Comparison of ENCODE assay signal across 8 cellular contexts in the genomic region with DNA sequence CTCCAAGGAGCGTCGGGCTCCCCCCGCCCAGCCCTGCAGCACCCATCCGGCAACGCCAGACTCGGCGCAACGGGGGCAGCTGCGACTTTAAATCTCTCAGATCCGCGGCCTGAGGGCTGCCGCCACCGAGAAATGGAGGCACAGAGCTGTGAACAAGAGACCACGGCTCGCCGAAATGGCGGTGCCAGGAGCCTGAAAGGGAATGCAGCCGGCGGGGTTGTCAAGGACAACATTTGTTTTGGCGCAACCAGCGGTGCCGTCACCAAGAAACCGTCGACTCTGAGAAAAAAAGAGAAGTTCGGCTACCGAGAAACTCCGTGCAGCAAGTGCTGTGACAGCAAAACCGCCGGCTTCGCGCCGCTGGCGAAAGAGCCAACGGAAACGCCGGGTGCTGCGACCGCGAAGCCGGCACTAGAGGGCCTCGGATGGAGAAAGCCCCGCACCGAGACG. TPM values are rescaled to one million over a fixed set of nuclear protein-coding genes. Genes with fewer than 3 reads are reported as not detected.
DNase-seq lines count a peak whose midpoint lies in the region; ATAC-seq and TF ChIP-seq lines count a peak whose summit lies in the region.

No MANE protein-coding gene starts in this region.

- no peak for TF ChIP-seq CTCF in HL-60 (IDR thresholded peaks at IDR 0.05; ENCODE audit: insufficient read depth, low read length)
- peak; percentile 29 for TF ChIP-seq CTCF in OCI-LY3 (IDR thresholded peaks at IDR 0.05; ENCODE audit: low read depth, low read length)
- TF ChIP-seq CTCF in fibroblast of pulmonary artery (IDR thresholded peaks at IDR 0.05; ENCODE audit: low read length, missing control alignments) = peak; percentile 15

- peak overlapping the region; percentile 94 for H3K4me2 ChIP-seq in OCI-LY3 (ENCODE audit: low read length)

- H3K36me3 ChIP-seq in OCI-LY3 (replicated peaks; ENCODE audit: low read depth, low read length) (no peaks in the 10 kb centered on the region), neuron (ENCODE audit: insufficient read depth, low read length) (no peaks in the 10 kb centered on the region), thymus (ENCODE audit: control insufficient read depth, insufficient read depth) (no peaks in the 10 kb centered on the region)

- no peaks in the 10 kb centered on the region for H3K79me2 ChIP-seq in OCI-LY3 (ENCODE audit: low read length)

- H3K4me1 ChIP-seq in OCI-LY3 (ENCODE audit: low read length) (peaks cover 5% of the 10 kb centered on the region; the same call in 1 of the 2 replicates), neuron (ENCODE audit: insufficient read depth, low read length) (peaks cover 10% of the 10 kb centered on the region), thymus (ENCODE audit: control insufficient read depth, insufficient read depth, low read length) (peaks cover 7% of the 10 kb centered on the region)

- H3K4me3 ChIP-seq in HL-60 (replicated peaks; ENCODE audit: insufficient read depth, low read length) (peak overlapping the region; percentile 44), OCI-LY3 (ENCODE audit: low read length) (peak overlapping the region; percentile 88), fibroblast of pulmonary artery (replicated peaks; ENCODE audit: low read depth, low read length) (peak overlapping the region; percentile 71), neuron (ENCODE audit: low read length) (peak overlapping the region; percentile 55), thymus (ENCODE audit: low read length) (peak overlapping the region; percentile 59)

- under 1% methylated on average over 44 of the region's 44 CpGs for WGBS in thymus

- H3K27ac ChIP-seq in HL-60 (replicated peaks) = peak overlapping the region; percentile 100
- peak overlapping the region; percentile 76 for H3K27ac ChIP-seq in OCI-LY3 (ENCODE audit: low read length)
- H3K27ac ChIP-seq in thymus (ENCODE audit: low read depth) = peak overlapping the region; percentile 96

- H3K9me3 ChIP-seq in OCI-LY3 (ENCODE audit: insufficient read depth, low read length) (no peaks in the 10 kb centered on the region), neuron (ENCODE audit: low read length) (peaks cover 1% of the 10 kb centered on the region), thymus (ENCODE audit: control insufficient read depth) (no peaks in the 10 kb centered on the region)

- peak overlapping the region; percentile 84 for H3K9ac ChIP-seq in OCI-LY3 (ENCODE audit: low read length)

- peak; percentile 20 for ATAC-seq in GM19467 (IDR thresholded peaks at IDR 0.05; ENCODE audit: unreplicated experiment)

- H3K27me3 ChIP-seq in HL-60 (ENCODE audit: insufficient read depth, poor library complexity, severe bottlenecking) = no peaks in the 10 kb centered on the region
- H3K27me3 ChIP-seq in OCI-LY3 (ENCODE audit: low read depth, low read length) = no peaks in the 10 kb centered on the region
- H3K27me3 ChIP-seq in neuron (ENCODE audit: insufficient read depth, low read length) = no peaks in the 10 kb centered on the region
- H3K27me3 ChIP-seq in thymus (ENCODE audit: control insufficient read depth, insufficient read depth) = no peaks in the 10 kb centered on the region

- H2AFZ ChIP-seq in OCI-LY3 (ENCODE audit: low read depth, low read length) = peak overlapping the region; percentile 97
- H2AFZ ChIP-seq in neuron (ENCODE audit: low read depth, low read length) = peak overlapping the region; percentile 68

- DNase-seq in COLO668 (lab: John Stamatoyannopoulos, UW; ENCODE audit: unreplicated experiment) = peak; percentile 89
- peak in 1 of 2 experiments; percentile 97 for DNase-seq in HL-60 (ENCODE audit: low read depth in 1 of 2, low spot score in 1 of 2)
- peak; percentile 79 for DNase-seq in activated T-helper 1 cell treated with Interleukin-2 at 50 U/mL for 16 hours (ENCODE audit: low read depth)
- peak; percentile 74 for DNase-seq in fibroblast of pulmonary artery (ENCODE audit: low read depth)

- H4K20me1 ChIP-seq in OCI-LY3 (ENCODE audit: insufficient read depth, low read length) = no peaks in the 10 kb centered on the region

RNA-seq across cellular contexts. Expression of a gene that starts 2.1 kb away (rescaled TPM):
- polyA plus RNA-seq in thymus = 68.7 TPM
